ENCODE assay signal across 8 cellular contexts in the genomic region with DNA sequence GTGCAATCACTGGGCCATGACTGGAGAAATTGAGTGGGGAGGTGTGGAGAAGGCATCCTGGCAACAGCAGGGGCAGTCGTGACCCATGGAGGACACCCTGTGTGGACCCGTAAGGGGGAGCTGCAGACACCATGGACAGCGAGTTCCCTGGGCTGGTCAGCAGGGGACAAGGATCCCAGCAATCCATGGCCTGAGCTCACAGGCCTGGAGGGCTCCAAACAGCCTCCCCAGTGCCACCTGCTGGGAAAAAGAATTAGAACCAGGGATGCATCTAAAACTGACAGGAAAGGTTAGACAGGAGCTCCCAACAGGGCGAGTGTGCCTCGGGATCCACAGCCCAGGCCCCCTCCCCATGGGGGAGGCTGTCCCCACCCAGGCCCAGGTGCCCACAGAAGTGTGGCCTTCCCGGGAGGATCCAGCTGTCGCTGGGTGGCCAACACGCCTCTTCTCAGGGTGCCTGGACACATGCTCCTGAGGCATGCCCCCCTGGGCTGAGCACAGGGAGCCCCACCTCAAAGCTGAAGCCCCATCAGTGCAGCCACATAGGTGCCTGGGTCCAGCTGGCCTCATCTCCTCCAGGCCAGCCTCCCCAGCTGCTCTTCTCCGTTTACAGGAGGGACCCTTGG. TPM values are rescaled to one million over a fixed set of nuclear protein-coding genes. Genes with fewer than 3 reads are reported as not detected.
DNase-seq lines count a peak whose midpoint lies in the region; ATAC-seq, FAIRE-seq and TF ChIP-seq lines count a peak whose summit lies in the region.

No MANE protein-coding gene starts in this region.

- peaks cover 6% of the 10 kb centered on the region for H4K20me1 ChIP-seq in K562 (replicated peaks; ENCODE audit: control insufficient read depth, insufficient read depth, low read length)
- H4K20me1 ChIP-seq in keratinocyte (ENCODE audit: control insufficient read depth, extremely low read depth, insufficient read depth, low read length): no peaks in the 10 kb centered on the region

- FAIRE-seq in K562 (lab: Jason Lieb, UNC) (peak; percentile 49), keratinocyte (lab: Jason Lieb, UNC) (no peak)

- peak; percentile 81 for DNase-seq in ACHN
- no peak for DNase-seq in GM06990 (ENCODE audit: extremely low read depth, insufficient read length)
- peak; percentile 25 for DNase-seq in NCI-H2227 treated with DMSO at 0.1 percent for 48 hours (lab: John Stamatoyannopoulos, UW)
- peak; percentile 49 to 62 (median 52) for DNase-seq in K562 (ENCODE audit: extremely low read depth in 1 of 4, low spot score in 3 of 4)
- no peak for DNase-seq in keratinocyte (ENCODE audit: low read depth, low spot score)
- peak; percentile 45 for DNase-seq in stromal cell of bone marrow (ENCODE audit: low read depth)
- DNase-seq in GDM1 (lab: John Stamatoyannopoulos, UW): no peak

- WGBS in K562 (ENCODE audit: insufficient coverage, low coverage, missing lambda C conversion rate): 0% methylated on average over 6 of the region's 9 CpGs

- ATAC-seq in K562 (peak; percentile 97), HG02840 (IDR thresholded peaks at IDR 0.05; ENCODE audit: low FRiP score, unreplicated experiment) (no peak)

- no peaks in the 10 kb centered on the region; a peak in 1 of 5 replicates for H3K4me1 ChIP-seq in K562 (replicated peaks in 1 of 2; ENCODE audit: control insufficient read depth in 2 of 2, insufficient read depth in 2 of 2, low read length in 2 of 2)
- H3K4me1 ChIP-seq in keratinocyte (ENCODE audit: control insufficient read depth, extremely low read depth, insufficient read depth, low read length): no peaks in the 10 kb centered on the region

- H2AFZ ChIP-seq in K562 (ENCODE audit: low read depth, low read length): no peak overlapping the region
- no peak overlapping the region for H2AFZ ChIP-seq in keratinocyte (ENCODE audit: control insufficient read depth, low read length)

- H3K9me1 ChIP-seq in K562 (ENCODE audit: control insufficient read depth, insufficient read depth, low read length) (no peaks in the 10 kb centered on the region), keratinocyte (ENCODE audit: control insufficient read depth, extremely low read depth, insufficient read depth, low read length) (no peaks in the 10 kb centered on the region)

- BruUV-seq in K562 (replicated peaks; lab: Mats Ljungman, UMichigan): no TSS peak

- H3K9me3 ChIP-seq in K562 (replicated peaks; ENCODE audit: control insufficient read depth, insufficient read depth, low read depth, low read length) (no peaks in the 10 kb centered on the region), keratinocyte (ENCODE audit: control insufficient read depth, low read depth, low read length) (no peaks in the 10 kb centered on the region)

- TF ChIP-seq POLR2A in K562 (conservative IDR thresholded peaks at IDR 0.05): no peak

- in situ Hi-C loops in ACHN (cut with HindIII; ENCODE audit: low pct_ligation_motif_present, low pct_unique_long_range_greater_than_20kb, low sequenced_read_pairs) (no loop called here), K562 (cut with MboI) (no loop called here)

- H3K27me3 ChIP-seq in GM06990 (replicated peaks; ENCODE audit: control insufficient read depth, insufficient read depth, low read length): peaks cover 2% of the 10 kb centered on the region
- peaks cover 0 to 30% of the 10 kb centered on the region in 2 experiments; a peak in 2 of 5 replicates for H3K27me3 ChIP-seq in K562 (ENCODE audit: control insufficient read depth in 2 of 2, insufficient read depth in 2 of 2, low read length in 2 of 2)
- H3K27me3 ChIP-seq in keratinocyte (ENCODE audit: control insufficient read depth, extremely low read depth, insufficient read depth, low read length): peaks cover 10% of the 10 kb centered on the region

- no peaks in the 10 kb centered on the region for H3K36me3 ChIP-seq in GM06990 (ENCODE audit: control insufficient read depth, insufficient read depth, low read length)
- H3K36me3 ChIP-seq in K562 (ENCODE audit: control insufficient read depth, insufficient read depth, low read length): no peaks in the 10 kb centered on the region
- no peaks in the 10 kb centered on the region for H3K36me3 ChIP-seq in keratinocyte (ENCODE audit: control insufficient read depth in 2 of 2, extremely low read depth in 1 of 2, insufficient read depth in 2 of 2, low read length in 2 of 2)

- intact Hi-C loops in K562 (cut with micrococcal nuclease): no loop called here

- dilution Hi-C loops in keratinocyte (cut with MboI; ENCODE audit: extremely low pct_ligation_motif_present, low sequenced_read_pairs): no loop called here

- no peak for TF ChIP-seq EP300 in K562 (IDR thresholded peaks at IDR 0.05; ENCODE audit: low read length)

- peak in 1 of 2 experiments; percentile 65; a peak in 2 of 4 replicates for TF ChIP-seq RAD21 in K562 (CRISPR knock-in tag; conservative IDR thresholded peaks at IDR 0.05 in 1 of 2, IDR thresholded peaks at IDR 0.05 in 1 of 2)

- H3K79me2 ChIP-seq in K562 (ENCODE audit: control insufficient read depth, insufficient read depth, low read length) (no peaks in the 10 kb centered on the region), keratinocyte (ENCODE audit: control insufficient read depth, insufficient read depth, low read length) (no peaks in the 10 kb centered on the region)

- H3K4me3 ChIP-seq in GM06990 (replicated peaks; ENCODE audit: low read depth, low read length): no peak overlapping the region
- H3K4me3 ChIP-seq in K562: no peak overlapping the region
- no peak overlapping the region for H3K4me3 ChIP-seq in keratinocyte (ENCODE audit: control insufficient read depth in 2 of 3, extremely low read depth in 1 of 3, insufficient read depth in 2 of 3, low read depth in 1 of 3, low read length in 3 of 3)

- POLR2A ChIA-PET in K562 (lab: Yijun Ruan, JAX): interaction anchor here (0.6 to 0.7 kb wide), 2 partner anchors 19 to 26 kb away, joined by 3 read pairs; no protein-coding TSS in a partner anchor

- peak; percentile 56 for TF ChIP-seq CTCF in GM06990 (IDR thresholded peaks at IDR 0.05; ENCODE audit: insufficient read depth, low read length, poor library complexity, severe bottlenecking)
- peak; percentile 66 to 85 (median 67) for TF ChIP-seq CTCF in K562 (IDR thresholded peaks at IDR 0.05 in 2 of 3, conservative IDR thresholded peaks at IDR 0.05 in 1 of 3; ENCODE audit: insufficient read depth in 2 of 3, low read depth in 1 of 3, low read length in 3 of 3)
- TF ChIP-seq CTCF in keratinocyte (optimal IDR thresholded peaks at IDR 0.05 in 1 of 3, IDR thresholded peaks at IDR 0.05 in 1 of 3, conservative IDR thresholded peaks at IDR 0.05 in 1 of 3; ENCODE audit: extremely low read depth in 1 of 3, insufficient read depth in 2 of 3, low read length in 3 of 3): peak; percentile 62 to 76 (median 63)

- H3K9ac ChIP-seq in K562 (ENCODE audit: insufficient read depth in 1 of 2, low read depth in 2 of 2, low read length in 2 of 2) (no peak overlapping the region), keratinocyte (ENCODE audit: control insufficient read depth, extremely low read depth, insufficient read depth, low read length) (no peak overlapping the region)

- H3K4me2 ChIP-seq in K562 (ENCODE audit: insufficient read depth, low read length): no peak overlapping the region
- H3K4me2 ChIP-seq in keratinocyte (ENCODE audit: control insufficient read depth, extremely low read depth, insufficient read depth, low read depth, low read length): no peak overlapping the region

- CTCF ChIA-PET in K562 (lab: Yijun Ruan, JAX; ENCODE audit: low intra/inter-chr PET ratio): interaction anchor here (0.9 kb wide), 1 partner anchor 327 kb away, joined by 4 read pairs; no protein-coding TSS in a partner anchor

- no peak overlapping the region for H3K27ac ChIP-seq in K562 (ENCODE audit: extremely low read depth, low read depth, low read length)
- no peak overlapping the region for H3K27ac ChIP-seq in keratinocyte (ENCODE audit: control insufficient read depth, insufficient read depth, low read length)

RNA-seq across cellular contexts. Expression of gene KIF1A, which starts 20.5 kb away (rescaled TPM):
- 0.25 and 2.6 TPM in 2 replicates for total RNA-seq in K562 (2011; cell fraction: chromatin; rRNA removed; ENCODE audit: low replicate concordance)
- 0.83 and 1.8 TPM in 2 replicates for total RNA-seq in K562 (2011; cell fraction: nucleolus; rRNA removed)
- total RNA-seq in K562 (2011; cell fraction: nucleoplasm; rRNA removed): 0.59 and 0.84 TPM in 2 replicates
- total RNA-seq in K562 (2014; rRNA removed) (0.29 and 0.59 TPM in 2 replicates), K562 (2014; rRNA removed; fragmentation: Illumina TruSeq; extraction: Trizol) (0.33 TPM in 1 of 2 replicates, not detected in the other), K562 (2015; rRNA removed; fragmentation: Illumina TruSeq; extraction: Trizol) (0.07 and 0.11 TPM in 2 replicates), K562 (2021) (0.94 and 1.4 TPM in 2 replicates)
- polyA plus RNA-seq in K562 (2011; rRNA removed) (0.39 and 0.45 TPM in 2 replicates), K562 (2014; fragmentation: Illumina TruSeq; extraction: Trizol) (0.39 and 1.1 TPM in 2 replicates), K562 (2014; fragmentation: Nextera tagmentation; extraction: Ambion mirVana) (not detected), K562 (2014; rRNA removed) (0.12 and 0.15 TPM in 2 replicates), keratinocyte (0.01 TPM in 1 of 3 replicates, not detected in the others)
- polyA plus RNA-seq in K562 (2011; cell fraction: cytosol; rRNA removed): 0.60 and 2.3 TPM in 2 replicates
- polyA plus RNA-seq in K562 (2011; cell fraction: nucleus; rRNA removed): 0.90 and 2.9 TPM in 2 replicates
- polyA plus RNA-seq in K562 (2012): 0.33 and 1.5 TPM in 2 replicates
- polyA minus RNA-seq in K562 (2011; rRNA and poly(A)+ RNA removed): 0.77 and 0.81 TPM in 2 replicates
- 2.1 and 2.9 TPM in 2 replicates for polyA minus RNA-seq in K562 (2011; cell fraction: cytosol; rRNA and poly(A)+ RNA removed)
- 1.1 and 1.9 TPM in 2 replicates for polyA minus RNA-seq in K562 (2011; cell fraction: nucleus; rRNA and poly(A)+ RNA removed)
- not detected for polyA plus RNA-seq in keratinocyte (2011; ENCODE audit: low read depth)
- not detected in 2 replicates for polyA plus RNA-seq in keratinocyte (2011; cell fraction: cytosol; rRNA removed)
- 0.14 and 0.17 TPM in 2 replicates for polyA plus RNA-seq in keratinocyte (2011; cell fraction: nucleus; rRNA removed)
- not detected in 2 replicates for polyA plus RNA-seq in keratinocyte (2012; ENCODE audit: low replicate concordance)
- not detected in 3 replicates for polyA minus RNA-seq in keratinocyte
- not detected for polyA minus RNA-seq in keratinocyte (2011; cell fraction: cytosol; rRNA and poly(A)+ RNA removed)
- polyA minus RNA-seq in keratinocyte (2011; cell fraction: nucleus; rRNA and poly(A)+ RNA removed): 0.16 TPM in 1 of 2 replicates, not detected in the other

RNA-seq across cellular contexts. Expression of gene AGXT, which starts 28.1 kb away (rescaled TPM):
- total RNA-seq in K562 (2011; cell fraction: chromatin; rRNA removed; ENCODE audit: low replicate concordance): not detected in 2 replicates
- total RNA-seq in K562 (2011; cell fraction: nucleolus; rRNA removed): not detected in 2 replicates
- not detected in 2 replicates for total RNA-seq in K562 (2011; cell fraction: nucleoplasm; rRNA removed)
- total RNA-seq in K562 (2014; rRNA removed) (not detected in 2 replicates), K562 (2014; rRNA removed; fragmentation: Illumina TruSeq; extraction: Trizol) (not detected in 2 replicates), K562 (2015; rRNA removed; fragmentation: Illumina TruSeq; extraction: Trizol) (not detected in 2 replicates), K562 (2021) (0.18 TPM in 2 replicates)
- polyA plus RNA-seq in K562 (2011; rRNA removed) (not detected in 2 replicates), K562 (2014; fragmentation: Illumina TruSeq; extraction: Trizol) (not detected in 2 replicates), K562 (2014; fragmentation: Nextera tagmentation; extraction: Ambion mirVana) (not detected), K562 (2014; rRNA removed) (not detected in 2 replicates), keratinocyte (not detected in 3 replicates)
- not detected in 2 replicates for polyA plus RNA-seq in K562 (2011; cell fraction: cytosol; rRNA removed)
- not detected in 2 replicates for polyA plus RNA-seq in K562 (2011; cell fraction: nucleus; rRNA removed)
- not detected in 2 replicates for polyA plus RNA-seq in K562 (2012)
- not detected in 2 replicates for polyA minus RNA-seq in K562 (2011; rRNA and poly(A)+ RNA removed)
- not detected in 2 replicates for polyA minus RNA-seq in K562 (2011; cell fraction: cytosol; rRNA and poly(A)+ RNA removed)
- not detected in 2 replicates for polyA minus RNA-seq in K562 (2011; cell fraction: nucleus; rRNA and poly(A)+ RNA removed)
- polyA plus RNA-seq in keratinocyte (2011; ENCODE audit: low read depth): not detected
- polyA plus RNA-seq in keratinocyte (2011; cell fraction: cytosol; rRNA removed): not detected in 2 replicates
- polyA plus RNA-seq in keratinocyte (2011; cell fraction: nucleus; rRNA removed): not detected in 2 replicates
- polyA plus RNA-seq in keratinocyte (2012; ENCODE audit: low replicate concordance): 0.16 TPM in 1 of 2 replicates, not detected in the other
- not detected in 3 replicates for polyA minus RNA-seq in keratinocyte
- polyA minus RNA-seq in keratinocyte (2011; cell fraction: cytosol; rRNA and poly(A)+ RNA removed): not detected
- not detected in 2 replicates for polyA minus RNA-seq in keratinocyte (2011; cell fraction: nucleus; rRNA and poly(A)+ RNA removed)

RNA-seq across cellular contexts. Expression of gene MAB21L4, which starts 55.4 kb away (rescaled TPM):
- total RNA-seq in K562 (2011; cell fraction: chromatin; rRNA removed; ENCODE audit: low replicate concordance): 0.14 TPM in 1 of 2 replicates, not detected in the other
- not detected in 2 replicates for total RNA-seq in K562 (2011; cell fraction: nucleolus; rRNA removed)
- total RNA-seq in K562 (2011; cell fraction: nucleoplasm; rRNA removed): not detected in 2 replicates
- not detected in 2 replicates for total RNA-seq in K562 (2014; rRNA removed)
- total RNA-seq in K562 (2014; rRNA removed; fragmentation: Illumina TruSeq; extraction: Trizol): not detected in 2 replicates
- total RNA-seq in K562 (2015; rRNA removed; fragmentation: Illumina TruSeq; extraction: Trizol): not detected in 2 replicates
- total RNA-seq in K562 (2021): not detected in 2 replicates
- 0.05 TPM in 1 of 2 replicates, not detected in the other for polyA plus RNA-seq in K562 (2011; rRNA removed)
- polyA plus RNA-seq in K562 (2011; cell fraction: cytosol; rRNA removed): 0.06 TPM in 1 of 2 replicates, not detected in the other
- 0.06 TPM in 2 replicates for polyA plus RNA-seq in K562 (2011; cell fraction: nucleus; rRNA removed)
- polyA plus RNA-seq in K562 (2012): 0.05 and 0.24 TPM in 2 replicates
- 0.07 TPM in 1 of 2 replicates, not detected in the other for polyA plus RNA-seq in K562 (2014; fragmentation: Illumina TruSeq; extraction: Trizol)
- not detected for polyA plus RNA-seq in K562 (2014; fragmentation: Nextera tagmentation; extraction: Ambion mirVana)
- polyA plus RNA-seq in K562 (2014; rRNA removed): 0.03 TPM in 1 of 2 replicates, not detected in the other
- not detected in 2 replicates for polyA minus RNA-seq in K562 (2011; rRNA and poly(A)+ RNA removed)
- not detected in 2 replicates for polyA minus RNA-seq in K562 (2011; cell fraction: cytosol; rRNA and poly(A)+ RNA removed)
- not detected in 2 replicates for polyA minus RNA-seq in K562 (2011; cell fraction: nucleus; rRNA and poly(A)+ RNA removed)
- polyA plus RNA-seq in keratinocyte: 0.37 to 1.1 TPM (median 0.80 TPM) in 3 replicates
- polyA plus RNA-seq in keratinocyte (2011; ENCODE audit: low read depth): 2.4 TPM
- 0.84 and 1.9 TPM in 2 replicates for polyA plus RNA-seq in keratinocyte (2011; cell fraction: cytosol; rRNA removed)
- polyA plus RNA-seq in keratinocyte (2011; cell fraction: nucleus; rRNA removed): 2.3 and 4.9 TPM in 2 replicates
- polyA plus RNA-seq in keratinocyte (2012; ENCODE audit: low replicate concordance): 1.3 and 12.3 TPM in 2 replicates
- 0.38 to 0.79 TPM (median 0.73 TPM) in 3 replicates for polyA minus RNA-seq in keratinocyte
- polyA minus RNA-seq in keratinocyte (2011; cell fraction: cytosol; rRNA and poly(A)+ RNA removed): not detected
- polyA minus RNA-seq in keratinocyte (2011; cell fraction: nucleus; rRNA and poly(A)+ RNA removed): 1.0 and 3.4 TPM in 2 replicates

Comparison
In these comparisons a context has a peak if more than half of its experiments do, and no peak if none do; other contexts are left out.
1. DNase-seq: peak in ACHN (single experiment), NCI-H2227 treated with DMSO at 0.1 percent for 48 hours (single experiment), K562 (4 of 4) and stromal cell of bone marrow (single experiment); none in GM06990 (single experiment), keratinocyte (single experiment) and GDM1 (single experiment).
2. Peak in every context shown above with its lines, with median percentiles within 50 percentile points of each other: CTCF ChIP-seq.